Comparison of ENCODE assay signal across 16 cellular contexts in genomic region chr1:157523774-157524501, GRCh38. TPM values are rescaled to one million over a fixed set of nuclear protein-coding genes. Genes with fewer than 3 reads are reported as not detected.
DNase-seq lines count a peak whose midpoint lies in the region; ATAC-seq and FAIRE-seq lines count a peak whose summit lies in the region.
"Had no signal": no experiment of that assay in that cellular context is flagged by ENCODE, and none has a peak within 500 bp of the region (broad histone marks: within the 10 kb centered on the region; RNA-seq: fewer than 3 reads in every experiment).

No MANE protein-coding gene starts in this region.

- H3K4me1 Mint-ChIP-seq in T-helper 2 cell treated with Interferon-gamma antibody and Interleukin-4, amounts not matched to agents 5 μg/mL and 100 μg/mL, for 36 hours (ENCODE audit: low read depth) = peaks cover 2% of the 10 kb centered on the region
- H3K4me1 Mint-ChIP-seq: neural progenitor cell, WTC11 had no signal

- FAIRE-seq in GM18507 (lab: Jason Lieb, UNC) = peak; percentile 79
- FAIRE-seq: keratinocyte had no signal

- H3K4me3 Mint-ChIP-seq in T-helper 2 cell treated with Interferon-gamma antibody and Interleukin-4, amounts not matched to agents 5 μg/mL and 100 μg/mL, for 36 hours = peak overlapping the region; percentile 13
- H3K4me3 Mint-ChIP-seq: neural progenitor cell, WTC11 had no signal

- intact Hi-C loops in Right ventricle myocardium superior (cut with DNase I) = no loop called here

- peak; percentile 67 for ATAC-seq in GM19467 (IDR thresholded peaks at IDR 0.05; ENCODE audit: unreplicated experiment)
- peak; percentile 60 for ATAC-seq in HG02981 (IDR thresholded peaks at IDR 0.05; ENCODE audit: unreplicated experiment)
- no peak for ATAC-seq in Right ventricle myocardium superior (ENCODE audit: poor library complexity)
- ATAC-seq: Right ventricle myocardium inferior, WTC11 had no signal

- no peaks in the 10 kb centered on the region for H3K9me3 Mint-ChIP-seq in T-helper 2 cell treated with Interferon-gamma antibody and Interleukin-4, amounts not matched to agents 5 μg/mL and 100 μg/mL, for 36 hours
- H3K9me3 Mint-ChIP-seq: neural progenitor cell, WTC11 had no signal

- no peaks in the 10 kb centered on the region for H3K27me3 Mint-ChIP-seq in T-helper 2 cell treated with Interferon-gamma antibody and Interleukin-4, amounts not matched to agents 5 μg/mL and 100 μg/mL, for 36 hours (ENCODE audit: low read depth)

- H3K27ac Mint-ChIP-seq in T-helper 2 cell treated with Interferon-gamma antibody and Interleukin-4, amounts not matched to agents 5 μg/mL and 100 μg/mL, for 36 hours = no peak overlapping the region
- H3K27ac Mint-ChIP-seq: neural progenitor cell, WTC11 had no signal

- DNase-seq in GM18507 (ENCODE audit: extremely low spot score, insufficient read length, low read depth) = no peak
- no peak for DNase-seq in T-helper 2 cell treated with Interferon-gamma antibody and Interleukin-4, amounts not matched to agents 5 μg/mL and 100 μg/mL, for 36 hours (ENCODE audit: low spot score)
- DNase-seq in Right ventricle myocardium superior = no peak
- DNase-seq in NCI-H2171 treated with DMSO at 0.1 percent for 48 hours (lab: John Stamatoyannopoulos, UW) = no peak
- DNase-seq in ureter (ENCODE audit: low spot score) = no peak
- no peak for DNase-seq in DMS153 treated with DMSO at 0.1 percent for 48 hours (lab: John Stamatoyannopoulos, UW; ENCODE audit: unreplicated experiment)
- DNase-seq: activated effector memory CD4-positive, alpha-beta T cell treated with Interleukin-2 at 50 U/mL for 16 hours; NCI-H226; stomach had no signal

- H3K36me3 Mint-ChIP-seq in T-helper 2 cell treated with Interferon-gamma antibody and Interleukin-4, amounts not matched to agents 5 μg/mL and 100 μg/mL, for 36 hours (ENCODE audit: low read depth) = no peaks in the 10 kb centered on the region
- H3K36me3 Mint-ChIP-seq: neural progenitor cell, WTC11 had no signal

RNA-seq across cellular contexts. Expression of gene FCRL5, which starts 28.4 kb away (rescaled TPM):
- 0.11 TPM for total RNA-seq in Right ventricle myocardium superior
- 3.8 TPM for total RNA-seq in ureter
- total RNA-seq: cerebellum, Right ventricle myocardium inferior had no signal
